Comparison of ENCODE assay signal across 18 cellular contexts in genomic region chr15:84937144-84937543, GRCh38. TPM values are rescaled to one million over a fixed set of nuclear protein-coding genes. Genes with fewer than 3 reads are reported as not detected.
A peak's percentile ranks its signal among the peaks of the same experiment; 100 is the strongest.
DNase-seq lines count a peak whose midpoint lies in the region; ATAC-seq and TF ChIP-seq lines count a peak whose summit lies in the region.
"Had no signal": no experiment of that assay in that cellular context is flagged by ENCODE, and none has a peak within 500 bp of the region (broad histone marks: within the 10 kb centered on the region; RNA-seq: fewer than 3 reads in every experiment).

No MANE protein-coding gene starts in this region.

- H3K9me3 ChIP-seq in upper lobe of right lung = no peaks in the 10 kb centered on the region

- no peaks in the 10 kb centered on the region for H3K27me3 ChIP-seq in upper lobe of right lung
- H3K27me3 ChIP-seq: dorsolateral prefrontal cortex had no signal

- H3K4me1 ChIP-seq in upper lobe of right lung = no peaks in the 10 kb centered on the region

- peak; percentile 8 for DNase-seq in NCI-H345 (lab: John Stamatoyannopoulos, UW)
- DNase-seq in NCI-H345 treated with DMSO at 0.1 percent for 48 hours (lab: John Stamatoyannopoulos, UW; ENCODE audit: unreplicated experiment) = no peak
- peak; percentile 42 for DNase-seq in NCI-H2171 treated with DMSO at 0.1 percent for 48 hours (lab: John Stamatoyannopoulos, UW)
- DNase-seq in choroid plexus epithelial cell (ENCODE audit: low read depth) = peak; percentile 57
- no peak for DNase-seq in upper lobe of right lung
- no peak for DNase-seq in lower leg skin (ENCODE audit: low spot score in 2 of 2)
- DNase-seq in HPDE6-E6E7 (ENCODE audit: extremely low spot score) = no peak
- DNase-seq in posterior vena cava (ENCODE audit: low spot score) = no peak
- DNase-seq: activated CD4-positive, alpha-beta T cell treated with anti-CD3 and anti-CD28 coated beads, Interleukin-2, amount 50 U/mL, for 4 hours; CD4-positive, CD25-positive, alpha-beta regulatory T cell; NCI-H1048; NCI-H446 treated with DMSO at 0.1 percent for 48 hours; OCI-M1; SIG-M5; stimulated activated CD4-positive, alpha-beta T cell treated with anti-CD3 and anti-CD28 coated beads, Interleukin-4, amount 100 ng/mL, for 24 hours; WERI-Rb-1 had no signal

- TF ChIP-seq CTCF in choroid plexus epithelial cell (conservative IDR thresholded peaks at IDR 0.05; ENCODE audit: low read depth, low read length) (no peak), upper lobe of right lung (IDR thresholded peaks at IDR 0.05) (no peak), lower leg skin (IDR thresholded peaks at IDR 0.05) (no peak)

- no peak for TF ChIP-seq POLR2A in lower leg skin (IDR thresholded peaks at IDR 0.05)

- intact Hi-C loops in upper lobe of right lung (cut with DNase I) (no loop called here), lower leg skin (cut with DNase I; ENCODE audit: low total_unique reads) (no loop called here), posterior vena cava (cut with DNase I) (no loop called here)

- WGBS in lower leg skin, 2 donors = 39 to 43% methylated on average over 5 of the region's 5 CpGs

- no peak overlapping the region for H3K27ac ChIP-seq in upper lobe of right lung
- H3K27ac ChIP-seq: dorsolateral prefrontal cortex, epithelial cell of prostate, WERI-Rb-1 had no signal

- no peaks in the 10 kb centered on the region for H3K36me3 ChIP-seq in upper lobe of right lung
- H3K36me3 ChIP-seq: WERI-Rb-1 had no signal

- peak; percentile 56 for ATAC-seq in upper lobe of right lung

- H3K4me3 ChIP-seq in choroid plexus epithelial cell (ENCODE audit: low read depth, low read length) (no peak overlapping the region), upper lobe of right lung (no peak overlapping the region), lower leg skin (ENCODE audit: low read depth, poor library complexity, severe bottlenecking) (no peak overlapping the region)

RNA-seq across cellular contexts. Expression of gene PDE8A, which starts 44.5 kb away (rescaled TPM):
- total RNA-seq in upper lobe of right lung = 54.7 TPM
- 10 to 100 TPM; 14.7 to 23.1 (median 19.4) TPM for total RNA-seq in lower leg skin
- 10 to 100 TPM; 30.9 to 48.8 TPM for total RNA-seq in posterior vena cava

RNA-seq across cellular contexts. Expression of gene SLC28A1, which starts 52.7 kb away (rescaled TPM):
- total RNA-seq in upper lobe of right lung (not detected), lower leg skin (not detected), posterior vena cava (under 1 TPM in 1 of 2 donors, not detected in 1; 0.24 TPM)
- total RNA-seq: CD4-positive, CD25-positive, alpha-beta regulatory T cell had no signal

Comparison
In these comparisons a context has a peak if more than half of its experiments do, and no peak if none do; other contexts are left out.
1. DNase-seq: peak in NCI-H345 (single experiment), NCI-H2171 treated with DMSO at 0.1 percent for 48 hours (single experiment) and choroid plexus epithelial cell (single experiment); none in NCI-H345 treated with DMSO at 0.1 percent for 48 hours (single experiment), upper lobe of right lung (single experiment), lower leg skin (0 of 2), HPDE6-E6E7 (single experiment) and posterior vena cava (single experiment).